Comparison of ENCODE assay signal across 23 cellular contexts in genomic region chr1:63612564-63612963, GRCh38. TPM values are rescaled to one million over a fixed set of nuclear protein-coding genes. Genes with fewer than 3 reads are reported as not detected.
DNase-seq lines count a peak whose midpoint lies in the region; ATAC-seq and TF ChIP-seq lines count a peak whose summit lies in the region.
"Had no signal": no experiment of that assay in that cellular context is flagged by ENCODE, and none has a peak within 500 bp of the region (broad histone marks: within the 10 kb centered on the region; RNA-seq: fewer than 3 reads in every experiment).

No MANE protein-coding gene starts in this region.

- POLR2A ChIA-PET in MCF 10A (lab: Yijun Ruan, JAX) = no interaction called here

- in situ Hi-C loops in mammary epithelial cell (cut with MboI; ENCODE audit: low sequenced_read_pairs in 2 of 2) = loop anchor here in 1 of 2 donors (10.0 kb wide), 1 partner anchor 522 kb away; no protein-coding TSS in a partner anchor

- BruUV-seq in MCF 10A (replicated peaks; lab: Mats Ljungman, UMichigan) (no TSS peak), mammary epithelial cell (replicated peaks; lab: Mats Ljungman, UMichigan) (no TSS peak)

- dilution Hi-C loops in mammary epithelial cell (cut with HindIII; ENCODE audit: low sequenced_read_pairs) = no loop called here

- H3K27me3 ChIP-seq in mammary epithelial cell (ENCODE audit: insufficient read depth, low read length) (no peaks in the 10 kb centered on the region), left lung (no peaks in the 10 kb centered on the region), dorsolateral prefrontal cortex (no peaks in the 10 kb centered on the region)
- H3K27me3 ChIP-seq: transverse colon had no signal

- H3K27me3 Mint-ChIP-seq in MCF 10A (ENCODE audit: insufficient read depth, unreplicated experiment) = no peaks in the 10 kb centered on the region
- H3K27me3 Mint-ChIP-seq in type B pancreatic cell = peaks cover 7% of the 10 kb centered on the region
- H3K27me3 Mint-ChIP-seq: activated naive CD8-positive, alpha-beta T cell treated with anti-CD3 and anti-CD28 coated beads, Interleukin-2, amount 50 U/mL, for 24 hours; activated T-helper 17 cell treated with anti-CD3 and anti-CD28 coated beads, Interleukin-2, amount 50 U/mL, for 72 hours; CD4-positive, CD25-positive, alpha-beta regulatory T cell; natural killer cell treated with Interleukin-12 subunit alpha and Interleukin-12 subunit beta and Interleukin-15 and Interleukin-18, amount 100 ng/mL, for 72 hours; T-helper 17 cell had no signal

- H3K27ac Mint-ChIP-seq in MCF 10A (ENCODE audit: low read depth, unreplicated experiment) (no peak overlapping the region), type B pancreatic cell (peak overlapping the region; percentile 28)
- H3K27ac Mint-ChIP-seq: activated naive CD8-positive, alpha-beta T cell treated with anti-CD3 and anti-CD28 coated beads, Interleukin-2, amount 50 U/mL, for 24 hours; activated T-helper 17 cell treated with anti-CD3 and anti-CD28 coated beads, Interleukin-2, amount 50 U/mL, for 72 hours; natural killer cell treated with Interleukin-12 subunit alpha and Interleukin-12 subunit beta and Interleukin-15 and Interleukin-18, amount 100 ng/mL, for 72 hours had no signal

- no peak overlapping the region for H3K4me2 ChIP-seq in mammary epithelial cell (ENCODE audit: insufficient read depth, low read depth, low read length)

- H3K27ac ChIP-seq in mammary epithelial cell (ENCODE audit: insufficient read depth, low read depth, low read length) (no peak overlapping the region), left lung (peak overlapping the region in 1 of 2 donors; percentile 13), dorsolateral prefrontal cortex (peak overlapping the region in 1 of 59 donors; percentile 15)
- H3K27ac ChIP-seq: transverse colon had no signal

- H3K4me3 ChIP-seq in mammary epithelial cell (replicated peaks in 1 of 3; ENCODE audit: insufficient read depth in 1 of 3, low read depth in 2 of 3, low read length in 3 of 3) (no peak overlapping the region), left lung (no peak overlapping the region), dorsolateral prefrontal cortex (no peak overlapping the region)
- H3K4me3 ChIP-seq: transverse colon had no signal

- 73% methylated on average over 4 of the region's 4 CpGs for WGBS in mammary epithelial cell (ENCODE audit: low coverage, missing lambda C conversion rate)

- H3K36me3 Mint-ChIP-seq in MCF 10A (ENCODE audit: insufficient read depth, unreplicated experiment) (peaks cover 7% of the 10 kb centered on the region), type B pancreatic cell (no peaks in the 10 kb centered on the region)
- H3K36me3 Mint-ChIP-seq: CD4-positive, CD25-positive, alpha-beta regulatory T cell; natural killer cell treated with Interleukin-12 subunit alpha and Interleukin-12 subunit beta and Interleukin-15 and Interleukin-18, amount 100 ng/mL, for 72 hours had no signal

- H3K9me3 ChIP-seq in mammary epithelial cell (replicated peaks; ENCODE audit: insufficient read depth, low read length) (no peaks in the 10 kb centered on the region), left lung (no peaks in the 10 kb centered on the region)
- H3K9me3 ChIP-seq: transverse colon had no signal

- DNase-seq in MCF 10A (ENCODE audit: unreplicated experiment) = peak; percentile 67
- DNase-seq in mammary epithelial cell = no peak
- DNase-seq in amniotic epithelial cell (ENCODE audit: low read depth) = peak; percentile 76
- DNase-seq in left lung = no peak
- no peak for DNase-seq in type B pancreatic cell (ENCODE audit: extremely low spot score, unreplicated experiment)
- no peak for DNase-seq in dorsolateral prefrontal cortex
- DNase-seq in foreskin melanocyte = no peak
- no peak for DNase-seq in NCI-H1417 treated with DMSO at 0.1 percent for 48 hours (lab: John Stamatoyannopoulos, UW)
- DNase-seq: activated CD4-positive, CD25-positive, alpha-beta regulatory T cell; activated naive CD8-positive, alpha-beta T cell treated with anti-CD3 and anti-CD28 coated beads, Interleukin-2, amount 50 U/mL, for 24 hours; CD4-positive, CD25-positive, alpha-beta regulatory T cell; central memory CD4-positive, alpha-beta T cell; DND-41; effector memory CD4-positive, alpha-beta T cell; H7; NCI-H1436 treated with DMSO at 0.1 percent for 48 hours; NCI-H226; NK-92 treated with Interleukin-12 subunit alpha and Interleukin-12 subunit beta, amount 100 ng/mL, for 24 hours; stimulated activated naive CD4-positive, alpha-beta T cell treated with Interleukin-2 at 50 U/mL for 16 hours; T-helper 17 cell; transverse colon had no signal

- H3K4me3 Mint-ChIP-seq in MCF 10A (ENCODE audit: unreplicated experiment) (no peak overlapping the region), type B pancreatic cell (no peak overlapping the region)
- H3K4me3 Mint-ChIP-seq: activated naive CD8-positive, alpha-beta T cell treated with anti-CD3 and anti-CD28 coated beads, Interleukin-2, amount 50 U/mL, for 24 hours; activated T-helper 17 cell treated with anti-CD3 and anti-CD28 coated beads, Interleukin-2, amount 50 U/mL, for 72 hours; CD4-positive, CD25-positive, alpha-beta regulatory T cell; natural killer cell treated with Interleukin-12 subunit alpha and Interleukin-12 subunit beta and Interleukin-15 and Interleukin-18, amount 100 ng/mL, for 72 hours; T-helper 17 cell had no signal

- H3K79me2 ChIP-seq in mammary epithelial cell (ENCODE audit: insufficient read depth, low read length) = peaks cover 62% of the 10 kb centered on the region

- CTCF ChIA-PET in MCF 10A (lab: Yijun Ruan, JAX) (interaction anchor here (0.7 to 2.7 kb wide), 8 partner anchors 11 to 635 kb away, joined by 3 to 15 read pairs (median 4); no protein-coding TSS in a partner anchor), mammary epithelial cell (lab: Charles Lee; ENCODE audit: low non-redundant PET) (no interaction called here)

- TF ChIP-seq CTCF in MCF 10A (IDR thresholded peaks at IDR 0.05; ENCODE audit: unreplicated experiment) (no peak), mammary epithelial cell (conservative IDR thresholded peaks at IDR 0.05 in 1 of 2, IDR thresholded peaks at IDR 0.05 in 1 of 2; ENCODE audit: extremely low read depth in 1 of 2, insufficient read depth in 1 of 2, low read depth in 1 of 2, low read length in 2 of 2) (peak in 1 of 2 donors; percentile 8), left lung (IDR thresholded peaks at IDR 0.05) (no peak), type B pancreatic cell (conservative IDR thresholded peaks at IDR 0.05) (no peak), dorsolateral prefrontal cortex (IDR thresholded peaks at IDR 0.05 in 54 of 56, conservative IDR thresholded peaks at IDR 0.05 in 2 of 56; ENCODE audit: low read depth in 1 of 56, partially characterized antibody in 56 of 56) (no peak)

- ATAC-seq in left lung = peak; percentile 81
- ATAC-seq: activated naive CD8-positive, alpha-beta T cell treated with anti-CD3 and anti-CD28 coated beads, Interleukin-2, amount 50 U/mL, for 24 hours; activated T-helper 17 cell treated with anti-CD3 and anti-CD28 coated beads, Interleukin-2, amount 50 U/mL, for 72 hours; natural killer cell treated with Interleukin-12 subunit alpha and Interleukin-12 subunit beta and Interleukin-15 and Interleukin-18, amount 100 ng/mL, for 72 hours; T-helper 17 cell had no signal

- H3K4me1 Mint-ChIP-seq in MCF 10A (ENCODE audit: insufficient read depth, unreplicated experiment) (peaks cover 26% of the 10 kb centered on the region), type B pancreatic cell (ENCODE audit: unreplicated experiment) (peaks cover 28% of the 10 kb centered on the region)

- H2AFZ ChIP-seq in mammary epithelial cell (ENCODE audit: low read depth, low read length) = no peak overlapping the region

- no peak overlapping the region for H3K9ac ChIP-seq in mammary epithelial cell (ENCODE audit: insufficient read depth, low read length)

- H3K36me3 ChIP-seq in mammary epithelial cell (ENCODE audit: insufficient read depth, low read length) = no peaks in the 10 kb centered on the region
- no peaks in the 10 kb centered on the region for H3K36me3 ChIP-seq in left lung
- H3K36me3 ChIP-seq: transverse colon had no signal

- no peaks in the 10 kb centered on the region for H4K20me1 ChIP-seq in mammary epithelial cell (ENCODE audit: insufficient read depth, low read length)

- peaks cover 5% of the 10 kb centered on the region for H3K4me1 ChIP-seq in mammary epithelial cell (ENCODE audit: insufficient read depth, low read length)
- peaks cover 5 to 20% of the 10 kb centered on the region in 2 donors for H3K4me1 ChIP-seq in left lung

- intact Hi-C loops in MCF 10A (cut with micrococcal nuclease) (no loop called here), mammary epithelial cell (cut with micrococcal nuclease) (no loop called here), left lung (cut with DNase I) (no loop called here), dorsolateral prefrontal cortex (cut with DNase I) (loop anchor here in 1 of 2 donors (10.0 kb wide), 3 partner anchors 162 to 552 kb away; partner anchors contain the start of gene ROR1)

- no peaks in the 10 kb centered on the region for H3K9me3 Mint-ChIP-seq in MCF 10A (ENCODE audit: unreplicated experiment)
- H3K9me3 Mint-ChIP-seq in type B pancreatic cell = peaks cover 4% of the 10 kb centered on the region
- H3K9me3 Mint-ChIP-seq: activated naive CD8-positive, alpha-beta T cell treated with anti-CD3 and anti-CD28 coated beads, Interleukin-2, amount 50 U/mL, for 24 hours; activated T-helper 17 cell treated with anti-CD3 and anti-CD28 coated beads, Interleukin-2, amount 50 U/mL, for 72 hours; CD4-positive, CD25-positive, alpha-beta regulatory T cell; natural killer cell treated with Interleukin-12 subunit alpha and Interleukin-12 subunit beta and Interleukin-15 and Interleukin-18, amount 100 ng/mL, for 72 hours had no signal

RNA-seq across cellular contexts. Expression of gene PGM1, which starts 19.4 kb away (rescaled TPM):
- 60.2 and 77.9 TPM in 2 replicates for total RNA-seq in MCF 10A (2022)
- 100 to 1,000 TPM in 1 of 2 donors, 10 to 100 TPM in 1; 93.7 to 177 TPM for total RNA-seq in mammary epithelial cell
- 76.6 TPM for polyA plus RNA-seq in mammary epithelial cell
- 158 TPM for polyA minus RNA-seq in mammary epithelial cell
- 10 to 100 TPM; 46.0 to 65.6 TPM for total RNA-seq in left lung
- total RNA-seq in type B pancreatic cell (ENCODE audit: low replicate concordance) = 32.4 and 32.9 TPM in 2 replicates
- total RNA-seq in dorsolateral prefrontal cortex = 10 to 100 TPM; 25.8 to 77.5 (median 44.4) TPM

Comparison
In these comparisons a context has a peak if more than half of its experiments do, and no peak if none do; other contexts are left out.
1. DNase-seq: peak in MCF 10A (single experiment) and amniotic epithelial cell (single experiment); none in mammary epithelial cell (single experiment), left lung (0 of 2), type B pancreatic cell (single experiment), dorsolateral prefrontal cortex (0 of 10), foreskin melanocyte (single experiment) and NCI-H1417 treated with DMSO at 0.1 percent for 48 hours (single experiment).